16 cellular contexts compared by ENCODE assay signal in genomic region chr7:86980223-86980622, GRCh38.
DNase-seq lines count a peak whose midpoint lies in the region; ATAC-seq and TF ChIP-seq lines count a peak whose summit lies in the region.
"Had no signal": no experiment of that assay in that cellular context is flagged by ENCODE, and none has a peak within 500 bp of the region (broad histone marks: within the 10 kb centered on the region; RNA-seq: fewer than 3 reads in every experiment).

No MANE protein-coding gene starts in this region.

- peak overlapping the region; percentile 65 for H3K27ac ChIP-seq in CD4-positive, alpha-beta memory T cell (ENCODE audit: low read depth, low read length)

- CTCF ChIA-PET in CD4-positive, alpha-beta memory T cell (lab: Charles Lee; ENCODE audit: partially characterized antibody) = interaction anchor here (1.2 to 1.6 kb wide), 3 partner anchors 9 to 168 kb away, joined by 3 to 7 read pairs (median 3); no protein-coding TSS in a partner anchor
- CTCF ChIA-PET in activated CD4-positive, alpha-beta T cell treated with anti-CD3 and anti-CD28 coated beads, Interleukin-2, amount 10 ng/mL, durations not matched to agents 7 days and 5 days (lab: Charles Lee) = no interaction called here

- peaks cover 7 to 9% of the 10 kb centered on the region in 2 donors for H3K36me3 Mint-ChIP-seq in CD4-positive, alpha-beta memory T cell
- peaks cover 5% of the 10 kb centered on the region for H3K36me3 Mint-ChIP-seq in central memory CD8-positive, alpha-beta T cell (ENCODE audit: insufficient read depth)
- peaks cover 5% of the 10 kb centered on the region for H3K36me3 Mint-ChIP-seq in activated CD4-positive, alpha-beta T cell treated with anti-CD3 and anti-CD28 coated beads, Interleukin-2, amount 10 ng/mL, durations not matched to agents 7 days and 5 days (ENCODE audit: low read depth)

- intact Hi-C loops in CD4-positive, alpha-beta memory T cell (cut with micrococcal nuclease) = no loop called here
- intact Hi-C loops in mucosa of descending colon (cut with DNase I, micrococcal nuclease) = no loop called here

- H3K27me3 Mint-ChIP-seq in CD4-positive, alpha-beta memory T cell = no peaks in the 10 kb centered on the region
- H3K27me3 Mint-ChIP-seq in central memory CD8-positive, alpha-beta T cell = no peaks in the 10 kb centered on the region
- H3K27me3 Mint-ChIP-seq in activated CD4-positive, alpha-beta T cell treated with anti-CD3 and anti-CD28 coated beads, Interleukin-2, amount 10 ng/mL, durations not matched to agents 7 days and 5 days = no peaks in the 10 kb centered on the region

- no peak for TF ChIP-seq CTCF in mucosa of descending colon (IDR thresholded peaks at IDR 0.05)

- DNase-seq in CD4-positive, alpha-beta memory T cell = no peak
- DNase-seq in Kasumi-1 (lab: John Stamatoyannopoulos, UW) (peak; percentile 34 to 37), mucosa of descending colon (peak in 1 of 3 donors; percentile 36), iPS-NIHi7 (ENCODE audit: extremely low spot score) (no peak), NCI-H2081 treated with DMSO at 0.1 percent for 48 hours (lab: John Stamatoyannopoulos, UW) (no peak)
- DNase-seq in central memory CD8-positive, alpha-beta T cell (ENCODE audit: low spot score in 2 of 2) = no peak
- DNase-seq in activated CD4-positive, alpha-beta T cell treated with anti-CD3 and anti-CD28 coated beads, Interleukin-2, amount 10 ng/mL, durations not matched to agents 7 days and 5 days = no peak
- DNase-seq: DMS 273 treated with DMSO at 0.1 percent for 48 hours, GOT3, IMR-90, NCI-H1105 treated with DMSO at 0.1 percent for 48 hours, NCI-H187 treated with DMSO at 0.1 percent for 48 hours, NCI-H2171, NCI-H446, NCI-H748 treated with DMSO at 0.1 percent for 48 hours had no signal

- peaks cover 2 to 22% (median 13%) of the 10 kb centered on the region in 8 donors for H3K9me3 Mint-ChIP-seq in CD4-positive, alpha-beta memory T cell
- H3K9me3 Mint-ChIP-seq in central memory CD8-positive, alpha-beta T cell = peaks cover 11% of the 10 kb centered on the region
- peaks cover 13% of the 10 kb centered on the region for H3K9me3 Mint-ChIP-seq in activated CD4-positive, alpha-beta T cell treated with anti-CD3 and anti-CD28 coated beads, Interleukin-2, amount 10 ng/mL, durations not matched to agents 7 days and 5 days

- H3K4me1 ChIP-seq in CD4-positive, alpha-beta memory T cell (ENCODE audit: insufficient read depth, low read length) = peaks cover 34% of the 10 kb centered on the region
- peaks cover 17% of the 10 kb centered on the region for H3K4me1 ChIP-seq in mucosa of descending colon (ENCODE audit: low read depth)

- H3K36me3 ChIP-seq in CD4-positive, alpha-beta memory T cell (ENCODE audit: insufficient read depth, low read length) = no peaks in the 10 kb centered on the region
- H3K36me3 ChIP-seq in mucosa of descending colon (ENCODE audit: low read depth) = no peaks in the 10 kb centered on the region

- H3K9me3 ChIP-seq in CD4-positive, alpha-beta memory T cell (ENCODE audit: control insufficient read depth in 1 of 2, low read length in 2 of 2) = no peaks in the 10 kb centered on the region
- peaks cover 5% of the 10 kb centered on the region for H3K9me3 ChIP-seq in mucosa of descending colon

- POLR2A ChIA-PET in CD4-positive, alpha-beta memory T cell (lab: Charles Lee; ENCODE audit: partially characterized antibody) = interaction anchor here (0.7 to 2.1 kb wide), 6 partner anchors 9 to 239 kb away, joined by 3 to 9 read pairs (median 4); partner anchors contain the start of genes DMTF1, ELAPOR2 and TMEM243
- POLR2A ChIA-PET in activated CD4-positive, alpha-beta T cell treated with anti-CD3 and anti-CD28 coated beads, Interleukin-2, amount 10 ng/mL, durations not matched to agents 7 days and 5 days (lab: Charles Lee) = interaction anchor here (0.5 kb wide), 1 partner anchor 1428 kb away, joined by 4 read pairs; no protein-coding TSS in a partner anchor

- ATAC-seq in central memory CD8-positive, alpha-beta T cell (replicated peaks; ENCODE audit: extremely low read depth, poor library complexity, severe bottlenecking) = no peak
- peak; percentile 62 for ATAC-seq in mucosa of descending colon
- ATAC-seq: Panc1 had no signal

- peak overlapping the region in 3 of 8 donors; percentile 2 to 70 (median 3) for H3K4me3 Mint-ChIP-seq in CD4-positive, alpha-beta memory T cell
- H3K4me3 Mint-ChIP-seq in central memory CD8-positive, alpha-beta T cell = peak overlapping the region; percentile 2
- H3K4me3 Mint-ChIP-seq in activated CD4-positive, alpha-beta T cell treated with anti-CD3 and anti-CD28 coated beads, Interleukin-2, amount 10 ng/mL, durations not matched to agents 7 days and 5 days = no peak overlapping the region

- peak overlapping the region; percentile 74 to 98 (median 94) for H3K27ac Mint-ChIP-seq in CD4-positive, alpha-beta memory T cell
- H3K27ac Mint-ChIP-seq in central memory CD8-positive, alpha-beta T cell (ENCODE audit: low read depth) = peak overlapping the region; percentile 39
- no peak overlapping the region for H3K27ac Mint-ChIP-seq in activated CD4-positive, alpha-beta T cell treated with anti-CD3 and anti-CD28 coated beads, Interleukin-2, amount 10 ng/mL, durations not matched to agents 7 days and 5 days

- peaks cover 28 to 55% (median 44%) of the 10 kb centered on the region in 4 donors for H3K4me1 Mint-ChIP-seq in CD4-positive, alpha-beta memory T cell
- peaks cover 25% of the 10 kb centered on the region for H3K4me1 Mint-ChIP-seq in central memory CD8-positive, alpha-beta T cell
- peaks cover 22% of the 10 kb centered on the region for H3K4me1 Mint-ChIP-seq in activated CD4-positive, alpha-beta T cell treated with anti-CD3 and anti-CD28 coated beads, Interleukin-2, amount 10 ng/mL, durations not matched to agents 7 days and 5 days

- H3K4me3 ChIP-seq in CD4-positive, alpha-beta memory T cell (ENCODE audit: low read length in 2 of 2) = no peak overlapping the region
- no peak overlapping the region for H3K4me3 ChIP-seq in mucosa of descending colon

- no peaks in the 10 kb centered on the region for H3K27me3 ChIP-seq in CD4-positive, alpha-beta memory T cell (ENCODE audit: insufficient read depth, low read length)

Comparison
In these comparisons a context has a peak if more than half of its experiments do, and no peak if none do; other contexts are left out.
1. DNase-seq: peak in Kasumi-1 (2 of 2); none in CD4-positive, alpha-beta memory T cell (0 of 5), central memory CD8-positive, alpha-beta T cell (0 of 2), iPS-NIHi7 (single experiment), activated CD4-positive, alpha-beta T cell treated with anti-CD3 and anti-CD28 coated beads, Interleukin-2, amount 10 ng/mL, durations not matched to agents 7 days and 5 days (single experiment) and NCI-H2081 treated with DMSO at 0.1 percent for 48 hours (single experiment).